In the genomic region with DNA sequence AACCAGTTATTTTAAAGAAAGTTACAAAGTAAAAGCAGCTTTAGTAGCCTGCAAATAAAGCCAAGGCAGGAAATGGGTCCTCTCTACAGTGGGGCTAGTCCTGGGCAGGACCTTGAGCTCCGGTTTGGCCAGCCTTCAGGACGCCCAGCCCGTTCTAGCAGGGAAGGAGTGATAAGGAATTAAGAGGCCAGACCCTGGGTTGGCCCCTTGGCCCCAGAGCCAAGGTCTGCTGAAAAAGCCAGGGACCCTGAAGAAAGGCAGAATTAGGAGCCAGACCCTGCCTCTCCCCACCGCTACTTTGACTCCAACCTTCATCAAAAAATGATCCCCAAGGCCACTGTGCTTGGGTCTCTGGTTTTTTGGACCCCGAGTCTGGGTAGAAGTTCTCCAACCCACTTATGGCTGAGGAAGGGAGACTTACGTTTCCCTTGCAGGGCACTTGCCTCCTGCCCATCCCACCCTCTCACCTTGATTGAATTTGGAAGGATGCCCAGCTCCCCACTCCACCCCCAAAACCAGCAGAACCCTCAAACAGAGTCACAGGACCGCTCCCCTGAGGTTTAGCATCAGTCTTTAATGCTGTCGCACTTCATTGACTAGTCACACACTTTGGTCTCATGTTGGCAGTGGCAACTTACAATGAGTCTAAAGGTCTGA, we compare ENCODE assay signal across 1 cellular context.
TF ChIP-seq lines count a peak whose summit lies in the region.

No MANE protein-coding gene starts in this region.

TF ChIP-seq in IMR-90, 13 proteins besides CTCF, POLR2A, EP300 and RAD21:
- TF ChIP-seq MAZ (IDR thresholded peaks at IDR 0.05; ENCODE audit: borderline replicate concordance, low read depth, low read length) (no peak), CHD1 (IDR thresholded peaks at IDR 0.05; ENCODE audit: low read depth, low read length) (no peak), NFE2L2 (IDR thresholded peaks at IDR 0.05; ENCODE audit: low read depth, low read length) (no peak)
- TF ChIP-seq, protein P1, sequence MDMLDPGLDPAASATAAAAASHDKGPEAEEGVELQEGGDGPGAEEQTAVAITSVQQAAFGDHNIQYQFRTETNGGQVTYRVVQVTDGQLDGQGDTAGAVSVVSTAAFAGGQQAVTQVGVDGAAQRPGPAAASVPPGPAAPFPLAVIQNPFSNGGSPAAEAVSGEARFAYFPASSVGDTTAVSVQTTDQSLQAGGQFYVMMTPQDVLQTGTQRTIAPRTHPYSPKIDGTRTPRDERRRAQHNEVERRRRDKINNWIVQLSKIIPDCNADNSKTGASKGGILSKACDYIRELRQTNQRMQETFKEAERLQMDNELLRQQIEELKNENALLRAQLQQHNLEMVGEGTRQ (IDR thresholded peaks at IDR 0.05; ENCODE audit: low read depth, low read length), result no peak
- TF ChIP-seq, protein P2, sequence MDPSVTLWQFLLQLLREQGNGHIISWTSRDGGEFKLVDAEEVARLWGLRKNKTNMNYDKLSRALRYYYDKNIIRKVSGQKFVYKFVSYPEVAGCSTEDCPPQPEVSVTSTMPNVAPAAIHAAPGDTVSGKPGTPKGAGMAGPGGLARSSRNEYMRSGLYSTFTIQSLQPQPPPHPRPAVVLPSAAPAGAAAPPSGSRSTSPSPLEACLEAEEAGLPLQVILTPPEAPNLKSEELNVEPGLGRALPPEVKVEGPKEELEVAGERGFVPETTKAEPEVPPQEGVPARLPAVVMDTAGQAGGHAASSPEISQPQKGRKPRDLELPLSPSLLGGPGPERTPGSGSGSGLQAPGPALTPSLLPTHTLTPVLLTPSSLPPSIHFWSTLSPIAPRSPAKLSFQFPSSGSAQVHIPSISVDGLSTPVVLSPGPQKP (IDR thresholded peaks at IDR 0.05; ENCODE audit: borderline replicate concordance, low read depth, low read length), result no peak
TF ChIP-seq in IMR-90: peak in this region for 0.
